Comparison of ENCODE assay signal across 9 cellular contexts in the genomic region with DNA sequence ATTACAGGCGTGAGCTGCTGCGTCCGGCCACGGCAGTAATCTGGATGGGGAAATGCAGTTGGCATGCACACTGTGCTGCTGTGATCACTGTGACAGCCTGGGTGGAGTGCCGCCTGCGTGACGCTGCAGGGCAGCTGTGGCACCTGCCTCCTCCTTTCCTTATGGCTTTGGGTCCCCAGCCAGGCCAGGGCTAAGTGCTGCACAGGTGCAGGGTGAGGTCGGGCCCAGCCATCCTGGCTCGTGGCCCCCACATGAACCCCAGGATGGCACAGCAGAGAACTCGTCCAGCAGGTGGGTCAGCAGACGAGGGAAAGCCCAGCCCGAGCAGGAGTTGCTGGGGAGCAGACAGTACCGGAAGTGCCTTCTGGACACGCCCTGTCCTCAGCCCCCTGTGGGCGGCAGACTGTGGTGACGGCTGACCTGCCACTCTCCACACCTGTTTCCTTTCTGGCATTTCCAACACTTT. TPM values are rescaled to one million over a fixed set of nuclear protein-coding genes. Genes with fewer than 3 reads are reported as not detected.
DNase-seq lines count a peak whose midpoint lies in the region; ATAC-seq and TF ChIP-seq lines count a peak whose summit lies in the region.
"Had no signal": no experiment of that assay in that cellular context is flagged by ENCODE, and none has a peak within 500 bp of the region (broad histone marks: within the 10 kb centered on the region; RNA-seq: fewer than 3 reads in every experiment).

No MANE protein-coding gene starts in this region.

- H3K4me1 Mint-ChIP-seq in effector memory CD8-positive, alpha-beta T cell (ENCODE audit: low read depth in 2 of 2), result peaks cover 5 to 8% of the 10 kb centered on the region in 2 donors

- no TSS peak for BruUV-seq in IMR-90 (replicated peaks; lab: Mats Ljungman, UMichigan)

- no peak overlapping the region for H2BK20ac ChIP-seq in IMR-90 (ENCODE audit: low read depth, low read length)

- H3K36me3 Mint-ChIP-seq in effector memory CD8-positive, alpha-beta T cell (ENCODE audit: insufficient read depth), result peaks cover 11% of the 10 kb centered on the region

- no peak for TF ChIP-seq CTCF in IMR-90 (conservative IDR thresholded peaks at IDR 0.05; ENCODE audit: low read depth, low read length)

- no peak for TF ChIP-seq POLR2A in IMR-90 (IDR thresholded peaks at IDR 0.05; ENCODE audit: low read depth, low read length)

- no peak overlapping the region for H3K23ac ChIP-seq in IMR-90 (ENCODE audit: low read depth, low read length)

- H3K4ac ChIP-seq in IMR-90 (ENCODE audit: low read depth, low read length), result no peak overlapping the region

- H4K5ac ChIP-seq in IMR-90 (ENCODE audit: low read depth, low read length), result no peak overlapping the region

- H3K27ac Mint-ChIP-seq in effector memory CD8-positive, alpha-beta T cell, result peak overlapping the region in 1 of 2 donors; percentile 85
- H3K27ac Mint-ChIP-seq: activated naive CD8-positive, alpha-beta T cell had no signal

- H2AK9ac ChIP-seq in IMR-90 (replicated peaks; ENCODE audit: low read depth, low read length, poor library complexity), result no peak overlapping the region

- no peak overlapping the region for H4K8ac ChIP-seq in IMR-90 (ENCODE audit: low read depth in 2 of 2, low read length in 2 of 2)

- H3K79me1 ChIP-seq in IMR-90 (ENCODE audit: low read depth in 1 of 2, low read length in 2 of 2), result no peaks in the 10 kb centered on the region

- TF ChIP-seq RAD21 in IMR-90 (IDR thresholded peaks at IDR 0.05; ENCODE audit: low read length), result no peak

- no peak overlapping the region for H3K4me3 Mint-ChIP-seq in effector memory CD8-positive, alpha-beta T cell
- H3K4me3 Mint-ChIP-seq: activated naive CD8-positive, alpha-beta T cell had no signal

- H3K9me3 ChIP-seq in BLaER1 (no peaks in the 10 kb centered on the region), IMR-90 (ENCODE audit: control insufficient read depth, insufficient read depth, low read length) (no peaks in the 10 kb centered on the region), muscle layer of duodenum (ENCODE audit: control insufficient read depth in 1 of 2, low read length in 2 of 2) (no peaks in the 10 kb centered on the region)

- no peak overlapping the region for H3K14ac ChIP-seq in IMR-90 (replicated peaks; ENCODE audit: low read depth, low read length)

- no peaks in the 10 kb centered on the region for H3K9me1 ChIP-seq in IMR-90 (ENCODE audit: insufficient read depth, low read length)

- H4K91ac ChIP-seq in IMR-90 (ENCODE audit: insufficient read depth, low read depth, low read length), result no peak overlapping the region

- H2AK5ac ChIP-seq in IMR-90 (ENCODE audit: low read depth, low read length), result no peak overlapping the region

- H3K9ac ChIP-seq in BLaER1 (0 out of 2 replicates have a peak overlapping the region, but pooled peaks have one; percentile 1), IMR-90 (ENCODE audit: low read depth, low read length) (no peak overlapping the region)

- peaks cover 48% of the 10 kb centered on the region for H3K4me1 ChIP-seq in BLaER1
- H3K4me1 ChIP-seq in IMR-90 (ENCODE audit: control insufficient read depth, insufficient read depth, low read length), result peaks cover 11% of the 10 kb centered on the region
- peaks cover 17 to 38% of the 10 kb centered on the region in 2 donors for H3K4me1 ChIP-seq in muscle layer of duodenum (ENCODE audit: control insufficient read depth in 1 of 2, insufficient read depth in 2 of 2, low read length in 2 of 2)

- peak overlapping the region; percentile 17 for H2AFZ ChIP-seq in IMR-90 (replicated peaks; ENCODE audit: low read length, poor library complexity)

- dilution Hi-C loops in IMR-90 (cut with HindIII; ENCODE audit: low sequenced_read_pairs, unreplicated experiment), result loop anchor here (25.0 kb wide), 1 partner anchor 247 kb away; no protein-coding TSS in a partner anchor

- 98% methylated on average over 7 of the region's 16 CpGs; no CpG with 5 or more reads in 1 of the 2 experiments for WGBS in IMR-90 (ENCODE audit: extremely low coverage in 2 of 2, insufficient read length in 1 of 2), 2 experiments

- intact Hi-C loops in IMR-90 (cut with micrococcal nuclease), result loop anchor here (2.0 kb wide), 1 partner anchor 15 kb away; no protein-coding TSS in a partner anchor

- H4K20me1 ChIP-seq in BLaER1, result peaks cover 37% of the 10 kb centered on the region; the same call in 1 of the 2 replicates
- H4K20me1 ChIP-seq in IMR-90 (ENCODE audit: insufficient read depth, low read length), result no peaks in the 10 kb centered on the region

- in situ Hi-C loops in IMR-90 (cut with MboI; ENCODE audit: low sequenced_read_pairs), result loop anchor here (5.0 kb wide), 1 partner anchor 192 kb away; no protein-coding TSS in a partner anchor

- H3K36me3 ChIP-seq in BLaER1 (peaks cover 38% of the 10 kb centered on the region; the same call in 1 of the 2 replicates), IMR-90 (ENCODE audit: control insufficient read depth, insufficient read depth, low read length) (peaks cover 18% of the 10 kb centered on the region), muscle layer of duodenum (ENCODE audit: control insufficient read depth in 1 of 2, insufficient read depth in 2 of 2, low read length in 2 of 2) (peaks cover 11 to 12% of the 10 kb centered on the region in 2 donors)

- H3K4me3 ChIP-seq in BLaER1 (no peak overlapping the region), IMR-90 (ENCODE audit: insufficient read depth, low read depth, low read length) (no peak overlapping the region), muscle layer of duodenum (ENCODE audit: low read depth in 1 of 2, low read length in 2 of 2) (no peak overlapping the region)

- no peak overlapping the region for H3K18ac ChIP-seq in IMR-90 (ENCODE audit: low read depth, low read length)

- H2BK5ac ChIP-seq in IMR-90 (ENCODE audit: low read depth, low read length, poor library complexity, severe bottlenecking), result no peak overlapping the region

- no peak for ATAC-seq in IMR-90 (ENCODE audit: low read depth)
- peak; percentile 12 for ATAC-seq in effector memory CD8-positive, alpha-beta T cell (replicated peaks)
- no peak for ATAC-seq in GM18870 (IDR thresholded peaks at IDR 0.05; ENCODE audit: unreplicated experiment)

- H3K27me3 ChIP-seq in BLaER1, result no peaks in the 10 kb centered on the region
- no peaks in the 10 kb centered on the region for H3K27me3 ChIP-seq in IMR-90 (ENCODE audit: control insufficient read depth, insufficient read depth, low read length)
- H3K27me3 ChIP-seq in muscle layer of duodenum (ENCODE audit: low read depth, low read length), result no peaks in the 10 kb centered on the region

- no peaks in the 10 kb centered on the region for H3K9me3 Mint-ChIP-seq in effector memory CD8-positive, alpha-beta T cell

- no peak overlapping the region for H2BK15ac ChIP-seq in IMR-90 (ENCODE audit: low read depth, low read length)

- H3K27ac ChIP-seq in BLaER1, result peak overlapping the region; percentile 7; the same call in 1 of the 2 replicates
- H3K27ac ChIP-seq in IMR-90 (ENCODE audit: insufficient read depth, low read length), result no peak overlapping the region
- peak overlapping the region; percentile 62 for H3K27ac ChIP-seq in muscle layer of duodenum (ENCODE audit: low read length)

- peak overlapping the region; percentile 81 for H3K4me2 ChIP-seq in BLaER1
- H3K4me2 ChIP-seq in IMR-90 (ENCODE audit: low read depth, low read length), result no peak overlapping the region

- POLR2A ChIA-PET in IMR-90 (lab: Charles Lee; ENCODE audit: unreplicated experiment), result interaction anchor here (1.8 kb wide), 1 partner anchor 187 kb away, joined by 10 read pairs; a partner anchor contains a TSS

- no peak overlapping the region for H3K56ac ChIP-seq in IMR-90 (ENCODE audit: extremely low read depth, insufficient read depth, low read length)

- no peak overlapping the region for H2BK120ac ChIP-seq in IMR-90 (ENCODE audit: low read depth, low read length)

- DNase-seq in IMR-90, result no peak
- DNase-seq in effector memory CD8-positive, alpha-beta T cell, result no peak
- no peak for DNase-seq in KG1 (lab: John Stamatoyannopoulos, UW)
- no peak for DNase-seq in activated T-cell treated with anti-CD3 and anti-CD28 coated beads, Interleukin-2, amount 50 U/mL, for 48 hours
- DNase-seq in activated CD8-positive, alpha-beta memory T cell treated with anti-CD3 and anti-CD28 coated beads, Interleukin-2, amount 50 U/mL, for 4 hours, result no peak

- CTCF ChIA-PET in IMR-90 (lab: Yijun Ruan, JAX), result interaction anchor here (0.8 to 1.4 kb wide), 3 partner anchors 16 to 211 kb away, joined by 3 to 5 read pairs (median 5); a partner anchor contains a TSS

- H3K27me3 Mint-ChIP-seq in effector memory CD8-positive, alpha-beta T cell, result no peaks in the 10 kb centered on the region
- H3K27me3 Mint-ChIP-seq: activated naive CD8-positive, alpha-beta T cell had no signal

TF ChIP-seq in IMR-90, 13 proteins besides CTCF, POLR2A, EP300 and RAD21:
- TF ChIP-seq MAFK (IDR thresholded peaks at IDR 0.05; ENCODE audit: low read depth, low read length), result no peak
- no peak for TF ChIP-seq NFE2L2 (IDR thresholded peaks at IDR 0.05; ENCODE audit: low read depth, low read length)
- TF ChIP-seq, protein P1, sequence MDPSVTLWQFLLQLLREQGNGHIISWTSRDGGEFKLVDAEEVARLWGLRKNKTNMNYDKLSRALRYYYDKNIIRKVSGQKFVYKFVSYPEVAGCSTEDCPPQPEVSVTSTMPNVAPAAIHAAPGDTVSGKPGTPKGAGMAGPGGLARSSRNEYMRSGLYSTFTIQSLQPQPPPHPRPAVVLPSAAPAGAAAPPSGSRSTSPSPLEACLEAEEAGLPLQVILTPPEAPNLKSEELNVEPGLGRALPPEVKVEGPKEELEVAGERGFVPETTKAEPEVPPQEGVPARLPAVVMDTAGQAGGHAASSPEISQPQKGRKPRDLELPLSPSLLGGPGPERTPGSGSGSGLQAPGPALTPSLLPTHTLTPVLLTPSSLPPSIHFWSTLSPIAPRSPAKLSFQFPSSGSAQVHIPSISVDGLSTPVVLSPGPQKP (IDR thresholded peaks at IDR 0.05; ENCODE audit: borderline replicate concordance, low read depth, low read length), result no peak
- no peak for TF ChIP-seq RFX5 (IDR thresholded peaks at IDR 0.05; ENCODE audit: low read depth, low read length)
- no peak for TF ChIP-seq MXI1 (IDR thresholded peaks at IDR 0.05; ENCODE audit: borderline replicate concordance, low read depth, low read length)

RNA-seq across cellular contexts. Expression of a gene that starts 17.1 kb away (rescaled TPM):
- 9.0 and 10.3 TPM in 2 replicates for total RNA-seq in IMR-90 (2012; rRNA removed)
- polyA plus RNA-seq in IMR-90 (2012; rRNA removed), result 13.6 and 14.8 TPM in 2 replicates
- 12.6 and 13.7 TPM in 2 replicates for polyA plus RNA-seq in IMR-90 (2012; cell fraction: cytosol; rRNA removed)
- polyA plus RNA-seq in IMR-90 (2012; cell fraction: nucleus; rRNA removed; ENCODE audit: low replicate concordance), result 34.4 and 38.9 TPM in 2 replicates

RNA-seq across cellular contexts. Expression of a gene that starts 33.1 kb away (rescaled TPM):
- total RNA-seq in IMR-90 (2012; rRNA removed), result under 0.01 TPM in 2 replicates
- polyA plus RNA-seq in IMR-90 (2012; rRNA removed), result 0.02 TPM in 1 of 2 replicates, not detected in the other
- polyA plus RNA-seq in IMR-90 (2012; cell fraction: cytosol; rRNA removed), result under 0.01 and 0.01 TPM in 2 replicates
- 0.03 and 0.10 TPM in 2 replicates for polyA plus RNA-seq in IMR-90 (2012; cell fraction: nucleus; rRNA removed; ENCODE audit: low replicate concordance)
